Comparison of ENCODE assay signal across 13 cellular contexts in the genomic region with DNA sequence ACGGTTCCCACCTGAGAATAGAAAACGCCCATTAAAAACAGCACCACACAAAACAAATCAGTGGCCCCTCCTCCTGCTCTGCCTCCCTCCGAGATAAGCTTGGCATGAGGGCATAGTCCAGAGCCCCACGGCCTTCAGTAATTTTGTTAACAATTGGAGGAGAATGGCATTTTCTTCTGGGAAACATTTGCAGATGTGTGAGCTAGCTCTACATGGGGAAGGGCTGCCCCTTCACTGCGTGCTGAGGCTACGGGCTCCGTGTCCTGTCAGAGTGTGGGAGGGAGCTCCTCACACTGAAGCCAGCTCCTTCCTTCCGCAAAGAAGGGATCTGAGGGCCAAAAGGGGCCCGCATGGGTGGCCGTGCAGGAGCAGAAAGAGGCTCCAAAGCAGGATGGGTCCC. TPM values are rescaled to one million over a fixed set of nuclear protein-coding genes. Genes with fewer than 3 reads are reported as not detected.
A peak's percentile ranks its signal among the peaks of the same experiment; 100 is the strongest.
DNase-seq lines count a peak whose midpoint lies in the region; ATAC-seq and TF ChIP-seq lines count a peak whose summit lies in the region.
"Had no signal": no experiment of that assay in that cellular context is flagged by ENCODE, and none has a peak within 500 bp of the region (broad histone marks: within the 10 kb centered on the region; RNA-seq: fewer than 3 reads in every experiment).

No MANE protein-coding gene starts in this region.

- TF ChIP-seq CTCF in natural killer cell (IDR thresholded peaks at IDR 0.05) (no peak), parathyroid adenoma (IDR thresholded peaks at IDR 0.05) (no peak)

- H3K4me3 Mint-ChIP-seq in natural killer cell, result no peak overlapping the region
- no peak overlapping the region for H3K4me3 Mint-ChIP-seq in natural killer cell treated with Interleukin-12 subunit alpha and Interleukin-12 subunit beta and Interleukin-15 and Interleukin-18, amount 100 ng/mL, for 72 hours
- H3K4me3 Mint-ChIP-seq: T-helper 1 cell treated with Interleukin-12 subunit alpha and Interleukin-12 subunit beta and Interleukin-4 antibody, amounts not matched to agents 30 μg/mL and 1 μg/mL, for 36 hours had no signal

- H3K9ac ChIP-seq in parathyroid adenoma, result no peak overlapping the region

- no peaks in the 10 kb centered on the region for H3K27me3 ChIP-seq in parathyroid adenoma (ENCODE audit: control insufficient read depth, insufficient read depth, low read length)

- no peaks in the 10 kb centered on the region for H3K9me3 Mint-ChIP-seq in natural killer cell
- no peaks in the 10 kb centered on the region for H3K9me3 Mint-ChIP-seq in natural killer cell treated with Interleukin-12 subunit alpha and Interleukin-12 subunit beta and Interleukin-15 and Interleukin-18, amount 100 ng/mL, for 72 hours
- H3K9me3 Mint-ChIP-seq: T-helper 1 cell treated with Interleukin-12 subunit alpha and Interleukin-12 subunit beta and Interleukin-4 antibody, amounts not matched to agents 30 μg/mL and 1 μg/mL, for 36 hours had no signal

- peak overlapping the region; percentile 87 for H3K27ac ChIP-seq in parathyroid adenoma

- peak overlapping the region; percentile 12 for H2AFZ ChIP-seq in parathyroid adenoma

- H3K4me3 ChIP-seq in parathyroid adenoma (ENCODE audit: low read depth, low read length), result no peak overlapping the region

- H3K36me3 Mint-ChIP-seq in natural killer cell, result no peaks in the 10 kb centered on the region
- H3K36me3 Mint-ChIP-seq in natural killer cell treated with Interleukin-12 subunit alpha and Interleukin-12 subunit beta and Interleukin-15 and Interleukin-18, amount 100 ng/mL, for 72 hours, result no peaks in the 10 kb centered on the region

- intact Hi-C loops in natural killer cell (cut with micrococcal nuclease), result no loop called here
- intact Hi-C loops in left cardiac atrium (cut with DNase I), result no loop called here

- H3K27ac Mint-ChIP-seq in natural killer cell, result peak overlapping the region; percentile 14 to 51
- H3K27ac Mint-ChIP-seq in natural killer cell treated with Interleukin-12 subunit alpha and Interleukin-12 subunit beta and Interleukin-15 and Interleukin-18, amount 100 ng/mL, for 72 hours, result no peak overlapping the region
- H3K27ac Mint-ChIP-seq: T-helper 1 cell treated with Interleukin-12 subunit alpha and Interleukin-12 subunit beta and Interleukin-4 antibody, amounts not matched to agents 30 μg/mL and 1 μg/mL, for 36 hours had no signal

- H3K4me1 Mint-ChIP-seq in natural killer cell, result peaks cover 16 to 28% of the 10 kb centered on the region in 2 donors
- peaks cover 8 to 12% of the 10 kb centered on the region in 2 donors for H3K4me1 Mint-ChIP-seq in natural killer cell treated with Interleukin-12 subunit alpha and Interleukin-12 subunit beta and Interleukin-15 and Interleukin-18, amount 100 ng/mL, for 72 hours (ENCODE audit: low read depth in 2 of 2)

- H3K4me2 ChIP-seq in parathyroid adenoma (ENCODE audit: low read length), result peak overlapping the region; percentile 32

- ATAC-seq in natural killer cell (no peak), left cardiac atrium (peak; percentile 55 to 72), GM18502 (IDR thresholded peaks at IDR 0.05; ENCODE audit: poor library complexity, unreplicated experiment) (no peak)
- no peak for ATAC-seq in natural killer cell treated with Interleukin-12 subunit alpha and Interleukin-12 subunit beta and Interleukin-15 and Interleukin-18, amount 100 ng/mL, for 72 hours

- H3K79me2 ChIP-seq in parathyroid adenoma, result peaks cover 62% of the 10 kb centered on the region

- H3K36me3 ChIP-seq in parathyroid adenoma (ENCODE audit: control insufficient read depth, insufficient read depth, low read length), result no peaks in the 10 kb centered on the region

- DNase-seq in natural killer cell (no peak), left cardiac atrium (no peak), NCI-H69 (lab: John Stamatoyannopoulos, UW) (no peak), CD1c-positive myeloid dendritic cell (ENCODE audit: extremely low spot score) (no peak)
- DNase-seq in natural killer cell treated with Interleukin-12 subunit alpha and Interleukin-12 subunit beta and Interleukin-15 and Interleukin-18, amount 100 ng/mL, for 72 hours (ENCODE audit: low spot score), result no peak
- DNase-seq in activated CD4-positive, alpha-beta T cell treated with anti-CD3 and anti-CD28 coated beads for 48 hours, result no peak
- DNase-seq: ACHN, EL, erythroblast, NCI-H1436 had no signal

- H3K27me3 Mint-ChIP-seq in natural killer cell (ENCODE audit: low read depth in 2 of 2), result no peaks in the 10 kb centered on the region
- H3K27me3 Mint-ChIP-seq in natural killer cell treated with Interleukin-12 subunit alpha and Interleukin-12 subunit beta and Interleukin-15 and Interleukin-18, amount 100 ng/mL, for 72 hours, result no peaks in the 10 kb centered on the region

- H3K4me1 ChIP-seq in parathyroid adenoma, result peaks cover 45% of the 10 kb centered on the region

- H3K9me3 ChIP-seq in parathyroid adenoma (ENCODE audit: control insufficient read depth, low read length), result no peaks in the 10 kb centered on the region

RNA-seq across cellular contexts. Expression of a gene that starts 15.2 kb away (rescaled TPM):
- total RNA-seq in natural killer cell, result 10 to 100 TPM; 37.6 to 54.3 (median 47.9) TPM
- total RNA-seq in natural killer cell treated with Interleukin-12 subunit alpha and Interleukin-12 subunit beta and Interleukin-15 and Interleukin-18, amount 100 ng/mL, for 72 hours, result 10 to 100 TPM; 11.1 to 16.2 TPM
- 10 to 100 TPM; 36.4 to 60.1 TPM for total RNA-seq in left cardiac atrium

RNA-seq across cellular contexts. Expression of a gene that starts 43.9 kb away (rescaled TPM):
- 10 to 100 TPM; 12.5 to 17.4 (median 15.3) TPM for total RNA-seq in natural killer cell
- 100 to 1,000 TPM; 137 to 144 TPM for total RNA-seq in natural killer cell treated with Interleukin-12 subunit alpha and Interleukin-12 subunit beta and Interleukin-15 and Interleukin-18, amount 100 ng/mL, for 72 hours
- 100 to 1,000 TPM; 162 to 183 TPM for total RNA-seq in left cardiac atrium

RNA-seq across cellular contexts. Expression of a gene that starts 57.0 kb away (rescaled TPM):
- 10 to 100 TPM in 1 of 3 donors, 1 to 10 TPM in 2; 5.5 to 13.7 (median 8.1) TPM for total RNA-seq in natural killer cell
- 10 to 100 TPM; 22.4 to 48.0 TPM for total RNA-seq in natural killer cell treated with Interleukin-12 subunit alpha and Interleukin-12 subunit beta and Interleukin-15 and Interleukin-18, amount 100 ng/mL, for 72 hours
- 10 to 100 TPM; 34.7 to 36.8 TPM for total RNA-seq in left cardiac atrium

Comparison
In these comparisons a context has a peak if more than half of its experiments do, and no peak if none do; other contexts are left out.
1. H3K27ac Mint-ChIP-seq: peak in natural killer cell (2 of 2); none in natural killer cell treated with Interleukin-12 subunit alpha and Interleukin-12 subunit beta and Interleukin-15 and Interleukin-18, amount 100 ng/mL, for 72 hours (0 of 2).
2. RNA of a gene that starts 43.9 kb away (total RNA-seq): 162 to 183 TPM in left cardiac atrium and 137 to 144 TPM in natural killer cell treated with Interleukin-12 subunit alpha and Interleukin-12 subunit beta and Interleukin-15 and Interleukin-18, amount 100 ng/mL, for 72 hours; 12.5 to 17.4 TPM in natural killer cell; every median in the first group is over 4 times any median in the second.
3. ATAC-seq: peak in left cardiac atrium (2 of 2); none in natural killer cell (0 of 3), natural killer cell treated with Interleukin-12 subunit alpha and Interleukin-12 subunit beta and Interleukin-15 and Interleukin-18, amount 100 ng/mL, for 72 hours (0 of 2) and GM18502 (single experiment).